ENCODE assay signal across 8 cellular contexts in genomic region chr9:69760278-69760610, GRCh38. TPM values are rescaled to one million over a fixed set of nuclear protein-coding genes. Genes with fewer than 3 reads are reported as not detected.
DNase-seq lines count a peak whose midpoint lies in the region; ATAC-seq, FAIRE-seq and TF ChIP-seq lines count a peak whose summit lies in the region.

No MANE protein-coding gene starts in this region.

- H3K4me1 ChIP-seq in HepG2 (ENCODE audit: insufficient read depth, low read length) = peaks cover 40% of the 10 kb centered on the region

- no peak overlapping the region for H2AFZ ChIP-seq in HepG2 (ENCODE audit: low read length)

- H3K4me2 ChIP-seq in HepG2 (ENCODE audit: low read depth, low read length) = peak overlapping the region; percentile 91

- in situ Hi-C loops in astrocyte of the spinal cord (cut with HindIII; ENCODE audit: low sequenced_read_pairs) (no loop called here), HepG2 (cut with HindIII; ENCODE audit: extremely low pct_ligation_motif_present, low pct_unique_long_range_greater_than_20kb) (no loop called here)

- CTCF ChIA-PET in HepG2 (lab: Yijun Ruan, JAX; ENCODE audit: low intra/inter-chr PET ratio, low total read pairs) = no interaction called here

- 2% methylated on average over 7 of the region's 7 CpGs for WGBS in HepG2 (ENCODE audit: low lambda C conversion rate)

- H3K4me1 Mint-ChIP-seq in type B pancreatic cell (ENCODE audit: unreplicated experiment) = peaks cover 14% of the 10 kb centered on the region

- intact Hi-C loops in HepG2 (cut with micrococcal nuclease; ENCODE audit: unreplicated experiment) = no loop called here

- H3K36me3 Mint-ChIP-seq in type B pancreatic cell = peaks cover 7% of the 10 kb centered on the region

- TF ChIP-seq RAD21 in HepG2 (CRISPR knock-in tag; IDR thresholded peaks at IDR 0.05) = no peak

- no peaks in the 10 kb centered on the region for H3K9me3 Mint-ChIP-seq in type B pancreatic cell

- H4K20me1 ChIP-seq in HepG2 (ENCODE audit: insufficient read depth, low read length) = no peaks in the 10 kb centered on the region; the same call in 1 of the 2 replicates

- no peak for FAIRE-seq in HepG2 (lab: Jason Lieb, UNC)

- H3K36me3 ChIP-seq in HepG2 (replicated peaks in 1 of 2; ENCODE audit: control insufficient read depth in 1 of 2, insufficient read depth in 2 of 2, low read length in 2 of 2) = no peaks in the 10 kb centered on the region

- no peak for TF ChIP-seq POLR2A in HepG2 (IDR thresholded peaks at IDR 0.05; ENCODE audit: insufficient read depth in 1 of 2, low read depth in 2 of 2, low read length in 2 of 2)

- H3K9ac ChIP-seq in HepG2 (ENCODE audit: insufficient read depth, low read depth, low read length) = peak overlapping the region; percentile 85

- peak overlapping the region; percentile 96 for H3K4me3 Mint-ChIP-seq in type B pancreatic cell

- H3K4me3 ChIP-seq in GM12864 (ENCODE audit: low read depth, low read length) (peak overlapping the region; percentile 53), astrocyte of the spinal cord (ENCODE audit: low read depth, low read length) (peak overlapping the region; percentile 79), HepG2 (replicated peaks in 1 of 3; ENCODE audit: insufficient read depth in 1 of 3, low read depth in 2 of 3, low read length in 3 of 3) (peak overlapping the region; percentile 64 to 88 (median 85))

- peak overlapping the region; percentile 89 for H3K27ac Mint-ChIP-seq in type B pancreatic cell

- TSS peak; percentile 99 for BruUV-seq in HepG2 (replicated peaks; lab: Mats Ljungman, UMichigan)

- TF ChIP-seq CTCF in GM12864 (IDR thresholded peaks at IDR 0.05; ENCODE audit: low read depth, low read length, missing control alignments) (no peak), astrocyte of the spinal cord (IDR thresholded peaks at IDR 0.05; ENCODE audit: low read depth, low read length) (no peak), HepG2 (CRISPR knock-in tag; IDR thresholded peaks at IDR 0.05) (0 out of 2 replicates have a peak, but pooled peaks have one; percentile 0), type B pancreatic cell (conservative IDR thresholded peaks at IDR 0.05) (no peak)

- no peaks in the 10 kb centered on the region for H3K9me3 ChIP-seq in HepG2 (ENCODE audit: low read length)

- POLR2A ChIA-PET in HepG2 (lab: Yijun Ruan, JAX) = interaction anchor here (1.3 to 2.5 kb wide), 4 partner anchors 9 to 652 kb away, joined by 3 to 31 read pairs (median 4); no protein-coding TSS in a partner anchor

- ATAC-seq in HG03354 (IDR thresholded peaks at IDR 0.05; ENCODE audit: poor library complexity, severe bottlenecking, unreplicated experiment) (peak; percentile 5), HepG2 (peak; percentile 63)

- no peaks in the 10 kb centered on the region; a peak in 1 of 5 replicates for H3K27me3 ChIP-seq in HepG2 (ENCODE audit: control insufficient read depth in 1 of 2, insufficient read depth in 2 of 2, low read length in 2 of 2)

- H3K27ac ChIP-seq in HepG2 (ENCODE audit: extremely low read length, insufficient read depth, low read length) = peak overlapping the region; percentile 91

- no peak for DNase-seq in GM12864 (ENCODE audit: low read depth)
- DNase-seq in astrocyte of the spinal cord (ENCODE audit: low read depth, low spot score) = no peak
- DNase-seq in HepG2 (ENCODE audit: low spot score) = no peak
- no peak for DNase-seq in type B pancreatic cell (ENCODE audit: extremely low spot score, unreplicated experiment)
- DNase-seq in T1000 (lab: John Stamatoyannopoulos, UW) = no peak
- DNase-seq in COLO668 (lab: John Stamatoyannopoulos, UW; ENCODE audit: unreplicated experiment) = no peak
- DNase-seq in ecto neural progenitor cell (ENCODE audit: low spot score) = no peak

- no peaks in the 10 kb centered on the region for H3K27me3 Mint-ChIP-seq in type B pancreatic cell

- peaks cover 38% of the 10 kb centered on the region for H3K79me2 ChIP-seq in HepG2 (ENCODE audit: insufficient read depth, low read length)

- TF ChIP-seq EP300 in HepG2 (IDR thresholded peaks at IDR 0.05; ENCODE audit: low read depth in 2 of 2, low read length in 2 of 2) (no peak), HepG2 (CRISPR knock-in tag; IDR thresholded peaks at IDR 0.05; ENCODE audit: borderline replicate concordance) (no peak)

TF ChIP-seq in HepG2, 621 proteins besides CTCF, POLR2A, EP300 and RAD21:
- TF ChIP-seq, protein P1, sequence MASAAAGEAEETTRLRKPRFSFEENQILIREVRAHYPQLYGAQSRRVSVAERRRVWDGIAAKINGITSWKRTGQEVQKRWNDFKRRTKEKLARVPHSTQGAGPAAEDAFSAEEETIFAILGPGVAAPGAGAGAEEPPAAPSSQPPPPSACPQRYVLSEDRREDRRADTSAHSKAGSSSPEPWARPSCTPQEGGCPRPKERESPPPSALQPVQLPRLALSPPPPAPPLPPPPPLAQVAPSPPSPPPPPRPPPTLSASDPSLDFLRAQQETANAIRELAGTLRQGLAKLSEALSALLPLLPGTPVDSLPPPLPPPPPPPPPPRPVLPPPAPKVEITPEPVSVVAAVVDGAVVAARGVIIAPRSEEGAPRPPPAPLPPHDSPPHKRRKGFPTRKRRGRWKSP (CRISPR knock-in tag; IDR thresholded peaks at IDR 0.05) = 0 out of 2 replicates have a peak, but pooled peaks have one; percentile 4
- TF ChIP-seq NONO (IDR thresholded peaks at IDR 0.05) (no peak), NONO (CRISPR knock-in tag; conservative IDR thresholded peaks at IDR 0.05) (0 out of 2 replicates have a peak, but pooled peaks have one; percentile 3), BRCA1 (CRISPR knock-in tag; IDR thresholded peaks at IDR 0.05) (no peak), NR2C2 (CRISPR knock-in tag; IDR thresholded peaks at IDR 0.05; ENCODE audit: borderline replicate concordance) (peak; percentile 6; the same call in 1 of the 2 replicates), NFKBIZ (CRISPR knock-in tag; IDR thresholded peaks at IDR 0.05) (no peak), NFRKB (IDR thresholded peaks at IDR 0.05) (no peak), XRCC5 (optimal IDR thresholded peaks at IDR 0.05; ENCODE audit: low read length) (peak; percentile 4), ZFY (CRISPR knock-in tag; IDR thresholded peaks at IDR 0.05) (peak; percentile 3)

RNA-seq across cellular contexts. Expression of gene PTAR1, which starts 0.4 kb away (rescaled TPM):
- total RNA-seq in HepG2 (2016; rRNA removed; fragmentation: Illumina TruSeq; extraction: Trizol) = 42.1 and 58.0 TPM in 2 replicates
- total RNA-seq in HepG2 (2016; cell fraction: cytosol; rRNA removed; fragmentation: Illumina TruSeq; extraction: Trizol; ENCODE audit: low read depth) = 11.4 and 11.5 TPM in 2 replicates
- 43.2 and 58.9 TPM in 2 replicates for total RNA-seq in HepG2 (2016; cell fraction: insoluble cytoplasmic fraction; rRNA removed; fragmentation: Illumina TruSeq; extraction: Trizol)
- 18.8 and 19.1 TPM in 2 replicates for total RNA-seq in HepG2 (2016; cell fraction: membrane; rRNA removed; fragmentation: Illumina TruSeq; extraction: Trizol)
- 84.8 and 87.1 TPM in 2 replicates for total RNA-seq in HepG2 (2016; cell fraction: nucleus; rRNA removed; fragmentation: Illumina TruSeq; extraction: Trizol)
- polyA plus RNA-seq in HepG2 (2011; rRNA removed) = 19.8 and 26.5 TPM in 2 replicates
- 5.7 and 8.5 TPM in 2 replicates for polyA plus RNA-seq in HepG2 (2011; cell fraction: cytosol; rRNA removed)
- 47.8 and 47.9 TPM in 2 replicates for polyA plus RNA-seq in HepG2 (2011; cell fraction: nucleus; rRNA removed)
- 24.2 and 28.4 TPM in 2 replicates for polyA plus RNA-seq in HepG2 (2012)
- 6.5 and 7.0 TPM in 2 replicates for polyA plus RNA-seq in HepG2 (2016; cell fraction: cytosol; fragmentation: Illumina TruSeq; extraction: Trizol; ENCODE audit: low read depth)
- 15.3 and 19.3 TPM in 2 replicates for polyA plus RNA-seq in HepG2 (2016; cell fraction: insoluble cytoplasmic fraction; fragmentation: Illumina TruSeq; extraction: Trizol; ENCODE audit: low read depth)
- polyA plus RNA-seq in HepG2 (2016; cell fraction: membrane; fragmentation: Illumina TruSeq; extraction: Trizol; ENCODE audit: low read depth) = 7.6 and 7.8 TPM in 2 replicates
- polyA plus RNA-seq in HepG2 (2016; cell fraction: nucleus; fragmentation: Illumina TruSeq; extraction: Trizol; ENCODE audit: insufficient read depth, low read depth) = 41.5 and 44.9 TPM in 2 replicates
- 28.0 and 32.7 TPM in 2 replicates for polyA minus RNA-seq in HepG2 (2011; rRNA and poly(A)+ RNA removed; ENCODE audit: low replicate concordance)
- 30.5 and 36.6 TPM in 2 replicates for polyA minus RNA-seq in HepG2 (2011; cell fraction: cytosol; rRNA and poly(A)+ RNA removed)
- 189 and 200 TPM in 2 replicates for polyA minus RNA-seq in HepG2 (2011; cell fraction: nucleus; rRNA and poly(A)+ RNA removed)
- 35.9 and 52.9 TPM in 2 replicates for total RNA-seq in type B pancreatic cell (ENCODE audit: low replicate concordance)
